1 cellular context compared by ENCODE assay signal in genomic region chr2:217622205-217622621, GRCh38.
A peak's percentile ranks its signal among the peaks of the same experiment; 100 is the strongest.
TF ChIP-seq lines count a peak whose summit lies in the region.

No MANE protein-coding gene starts in this region.

TF ChIP-seq in HepG2, 621 proteins besides CTCF, POLR2A, EP300 and RAD21 (continued from another document and continues in another):
- TF ChIP-seq AFF4 (CRISPR knock-in tag; IDR thresholded peaks at IDR 0.05) (no peak), TGIF2 (CRISPR knock-in tag; IDR thresholded peaks at IDR 0.05) (no peak), ZNF670 (CRISPR knock-in tag; IDR thresholded peaks at IDR 0.05; ENCODE audit: borderline replicate concordance) (peak; percentile 79; the same call in 1 of the 2 replicates), NPAS2 (CRISPR knock-in tag; IDR thresholded peaks at IDR 0.05; ENCODE audit: borderline replicate concordance) (no peak), TCF7L2 (IDR thresholded peaks at IDR 0.05; ENCODE audit: low read depth, low read length) (no peak), ZFP91 (CRISPR knock-in tag; IDR thresholded peaks at IDR 0.05; ENCODE audit: borderline replicate concordance) (no peak), GPN1 (CRISPR knock-in tag; IDR thresholded peaks at IDR 0.05; ENCODE audit: borderline replicate concordance) (no peak), ZNF563 (CRISPR knock-in tag; IDR thresholded peaks at IDR 0.05) (no peak), KLF9 (CRISPR knock-in tag; IDR thresholded peaks at IDR 0.05; ENCODE audit: low read depth) (no peak), AGO2 (optimal IDR thresholded peaks at IDR 0.05; ENCODE audit: low read depth, low read length) (no peak), ZNF609 (CRISPR knock-in tag; IDR thresholded peaks at IDR 0.05; ENCODE audit: borderline replicate concordance) (no peak), DRAP1 (CRISPR knock-in tag; IDR thresholded peaks at IDR 0.05) (peak; percentile 28; the same call in 1 of the 2 replicates), KLF6 (CRISPR knock-in tag; IDR thresholded peaks at IDR 0.05) (no peak), ZFP36 (IDR thresholded peaks at IDR 0.05; ENCODE audit: borderline replicate concordance, low read depth, low read length, partially characterized antibody) (no peak), ZNF746 (CRISPR knock-in tag; IDR thresholded peaks at IDR 0.05) (0 out of 2 replicates have a peak, but pooled peaks have one; percentile 47), BHLHE40 (IDR thresholded peaks at IDR 0.05; ENCODE audit: low read length) (0 out of 2 replicates have a peak, but pooled peaks have one; percentile 10), MAX (IDR thresholded peaks at IDR 0.05) (no peak), TBL1XR1 (IDR thresholded peaks at IDR 0.05; ENCODE audit: borderline replicate concordance, low read length, partially characterized antibody) (peak; percentile 81), CEBPZ (IDR thresholded peaks at IDR 0.05; ENCODE audit: low read length) (no peak), JDP2 (CRISPR knock-in tag; IDR thresholded peaks at IDR 0.05; ENCODE audit: borderline replicate concordance) (no peak), ELF1 (CRISPR knock-in tag; IDR thresholded peaks at IDR 0.05) (0 out of 2 replicates have a peak, but pooled peaks have one; percentile 17), ZNF766 (CRISPR knock-in tag; IDR thresholded peaks at IDR 0.05; ENCODE audit: borderline replicate concordance) (no peak), XRCC5 (optimal IDR thresholded peaks at IDR 0.05; ENCODE audit: low read length) (no peak), FOXK1 (CRISPR knock-in tag; IDR thresholded peaks at IDR 0.05; ENCODE audit: borderline replicate concordance, low read depth) (peak; percentile 81; the same call in 1 of the 2 replicates), ARID2 (CRISPR knock-in tag; IDR thresholded peaks at IDR 0.05; ENCODE audit: borderline replicate concordance) (no peak), SIX4 (CRISPR knock-in tag; IDR thresholded peaks at IDR 0.05) (no peak), TBP (CRISPR knock-in tag; IDR thresholded peaks at IDR 0.05) (no peak), FOXO4 (CRISPR knock-in tag; conservative IDR thresholded peaks at IDR 0.05) (no peak), ZNF501 (CRISPR knock-in tag; IDR thresholded peaks at IDR 0.05) (no peak), ZNF430 (CRISPR knock-in tag; IDR thresholded peaks at IDR 0.05) (0 out of 2 replicates have a peak, but pooled peaks have one; percentile 20), ZNF317 (CRISPR knock-in tag; IDR thresholded peaks at IDR 0.05) (no peak), HOXA9 (CRISPR knock-in tag; IDR thresholded peaks at IDR 0.05; ENCODE audit: borderline replicate concordance) (no peak), CSRNP2 (CRISPR knock-in tag; conservative IDR thresholded peaks at IDR 0.05; ENCODE audit: low read depth) (no peak), ZNF850 (CRISPR knock-in tag; conservative IDR thresholded peaks at IDR 0.05) (no peak), ADNP (CRISPR knock-in tag; IDR thresholded peaks at IDR 0.05) (no peak), ZNF790 (CRISPR knock-in tag; IDR thresholded peaks at IDR 0.05; ENCODE audit: borderline replicate concordance) (no peak), TEAD3 (CRISPR knock-in tag; optimal IDR thresholded peaks at IDR 0.05; ENCODE audit: borderline replicate concordance) (peak; percentile 97), ZNF143 (CRISPR knock-in tag; IDR thresholded peaks at IDR 0.05) (no peak), ZBTB42 (CRISPR knock-in tag; IDR thresholded peaks at IDR 0.05) (no peak), CENPT (CRISPR knock-in tag; IDR thresholded peaks at IDR 0.05; ENCODE audit: low read depth) (no peak), HDAC6 (IDR thresholded peaks at IDR 0.05; ENCODE audit: low read depth, low read length) (no peak), ZSCAN31 (CRISPR knock-in tag; IDR thresholded peaks at IDR 0.05; ENCODE audit: low read depth) (no peak), PAF1 (CRISPR knock-in tag; IDR thresholded peaks at IDR 0.05) (no peak), HHEX (CRISPR knock-in tag; IDR thresholded peaks at IDR 0.05) (0 out of 2 replicates have a peak, but pooled peaks have one; percentile 25), ZSCAN30 (CRISPR knock-in tag; IDR thresholded peaks at IDR 0.05) (no peak), ZMYM2 (CRISPR knock-in tag; IDR thresholded peaks at IDR 0.05) (no peak), ZNF446 (CRISPR knock-in tag; IDR thresholded peaks at IDR 0.05) (no peak), MED1 (CRISPR knock-in tag; IDR thresholded peaks at IDR 0.05) (peak; percentile 45; the same call in 1 of the 2 replicates)
